14 cellular contexts compared by ENCODE assay signal in genomic region chr2:220437938-220438337, GRCh38.
A peak's percentile ranks its signal among the peaks of the same experiment; 100 is the strongest.
DNase-seq lines count a peak whose midpoint lies in the region; ATAC-seq and TF ChIP-seq lines count a peak whose summit lies in the region.
"Had no signal": no experiment of that assay in that cellular context is flagged by ENCODE, and none has a peak within 500 bp of the region (broad histone marks: within the 10 kb centered on the region; RNA-seq: fewer than 3 reads in every experiment).

No MANE protein-coding gene starts in this region.

- no peak overlapping the region for H3K27ac Mint-ChIP-seq in Caco-2 (ENCODE audit: unreplicated experiment)
- H3K27ac Mint-ChIP-seq: B cell; CD8-positive, alpha-beta T cell; GM23338 had no signal

- TF ChIP-seq CTCF in retinal pigment epithelial cell (conservative IDR thresholded peaks at IDR 0.05; ENCODE audit: low read depth, low read length) (no peak), Caco-2 (IDR thresholded peaks at IDR 0.05; ENCODE audit: insufficient read depth in 1 of 2, low read depth in 1 of 2, low read length in 1 of 2, severe bottlenecking in 1 of 2, unreplicated experiment in 1 of 2) (no peak)

- intact Hi-C loops in Caco-2 (cut with micrococcal nuclease; ENCODE audit: unreplicated experiment) = no loop called here

- H3K36me3 ChIP-seq in MG63 = no peaks in the 10 kb centered on the region
- H3K36me3 ChIP-seq in Caco-2 (ENCODE audit: control insufficient read depth, insufficient read depth, low read length) = no peaks in the 10 kb centered on the region
- H3K36me3 ChIP-seq: BLaER1 treated with 17β-estradiol and CSF1 and Interleukin-3, amounts not matched to agents 10 nM and 100 nM had no signal

- no peaks in the 10 kb centered on the region for H3K4me1 Mint-ChIP-seq in Caco-2 (ENCODE audit: low read depth, unreplicated experiment)
- H3K4me1 Mint-ChIP-seq: B cell, GM23338 had no signal

- CTCF ChIA-PET in Caco-2 (lab: Charles Lee) = no interaction called here

- H3K4me1 ChIP-seq in Caco-2 = no peaks in the 10 kb centered on the region

- H3K9me3 ChIP-seq in MG63 = no peaks in the 10 kb centered on the region; the same call in 1 of the 2 replicates
- no peaks in the 10 kb centered on the region for H3K9me3 ChIP-seq in Caco-2
- H3K9me3 ChIP-seq: BLaER1 treated with 17β-estradiol and CSF1 and Interleukin-3, amounts not matched to agents 10 nM and 100 nM had no signal

- H3K27me3 ChIP-seq in MG63 (no peaks in the 10 kb centered on the region), Caco-2 (replicated peaks; ENCODE audit: control insufficient read depth, insufficient read depth, low read length) (no peaks in the 10 kb centered on the region)
- H3K27me3 ChIP-seq: BLaER1 treated with 17β-estradiol and CSF1 and Interleukin-3, amounts not matched to agents 10 nM and 100 nM had no signal

- H3K27me3 Mint-ChIP-seq in Caco-2 (ENCODE audit: insufficient read depth, unreplicated experiment) = peaks cover 20% of the 10 kb centered on the region
- H3K27me3 Mint-ChIP-seq: B cell had no signal

- POLR2A ChIA-PET in Caco-2 (lab: Charles Lee) = no interaction called here

- H3K4me3 Mint-ChIP-seq in Caco-2 (ENCODE audit: unreplicated experiment) = no peak overlapping the region
- H3K4me3 Mint-ChIP-seq: B cell; CD8-positive, alpha-beta T cell; GM23338 had no signal

- ATAC-seq in GM19452 (IDR thresholded peaks at IDR 0.05; ENCODE audit: unreplicated experiment) = no peak
- ATAC-seq: CD8-positive, alpha-beta T cell; GM23338; K562 had no signal

- DNase-seq in ELR (ENCODE audit: low read depth) = peak; percentile 4
- peak; percentile 7 for DNase-seq in MG63
- DNase-seq in amniotic epithelial cell (ENCODE audit: low read depth) = peak; percentile 59
- peak; percentile 65 for DNase-seq in retinal pigment epithelial cell (ENCODE audit: low read depth)
- DNase-seq in Caco-2 = no peak
- DNase-seq: CD8-positive, alpha-beta T cell; DMS153; GDM1; HCEC 1CT had no signal

- H3K4me3 ChIP-seq in MG63 (no peak overlapping the region), retinal pigment epithelial cell (ENCODE audit: low read length) (no peak overlapping the region), Caco-2 (ENCODE audit: low read depth, low read length) (no peak overlapping the region)
- H3K4me3 ChIP-seq: BLaER1 treated with 17β-estradiol and CSF1 and Interleukin-3, amounts not matched to agents 10 nM and 100 nM; GM23338; K562 had no signal

- no peaks in the 10 kb centered on the region for H3K36me3 Mint-ChIP-seq in Caco-2 (ENCODE audit: insufficient read depth, unreplicated experiment)
- H3K36me3 Mint-ChIP-seq: CD8-positive, alpha-beta T cell had no signal

- BruUV-seq in Caco-2 (replicated peaks; lab: Mats Ljungman, UMichigan) = no TSS peak

- no peaks in the 10 kb centered on the region for H3K9me3 Mint-ChIP-seq in Caco-2 (ENCODE audit: unreplicated experiment)
- H3K9me3 Mint-ChIP-seq: GM23338 had no signal

Comparison
In these comparisons a context has a peak if more than half of its experiments do, and no peak if none do; other contexts are left out.
1. DNase-seq: peak in ELR (single experiment), MG63 (single experiment), amniotic epithelial cell (single experiment) and retinal pigment epithelial cell (single experiment); none in Caco-2 (0 of 2).